ENCODE assay signal across 24 cellular contexts in the genomic region with DNA sequence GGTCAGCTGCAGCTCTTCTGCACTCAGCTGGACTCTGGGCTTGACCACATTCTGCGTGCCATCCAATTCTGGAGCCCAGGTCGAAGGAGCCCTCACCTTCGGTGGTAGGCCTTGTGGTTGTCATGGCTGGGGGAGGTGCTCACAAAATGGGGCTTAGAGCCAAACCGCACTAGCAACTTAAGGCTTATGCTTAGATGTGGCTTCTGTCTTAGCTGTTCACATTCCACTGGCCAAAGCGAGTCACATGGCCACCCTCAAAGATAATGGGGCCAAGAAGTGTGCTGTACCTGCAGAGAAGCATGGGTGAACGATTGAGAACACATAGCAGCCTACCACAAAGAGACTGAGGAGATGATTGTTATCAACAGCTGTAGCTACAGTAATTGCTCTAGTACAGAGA.
"Had no signal": no experiment of that assay in that cellular context is flagged by ENCODE, and none has a peak within 500 bp of the region (broad histone marks: within the 10 kb centered on the region; RNA-seq: fewer than 3 reads in every experiment).

No MANE protein-coding gene starts in this region.

- H3K27ac Mint-ChIP-seq: activated naive CD8-positive, alpha-beta T cell treated with anti-CD3 and anti-CD28 coated beads, Interleukin-2, amount 10 ng/mL, durations not matched to agents 7 days and 5 days; endodermal cell; mesothelial cell of epicardium; naive thymus-derived CD8-positive, alpha-beta T cell; neural progenitor cell; WTC11 had no signal

- H3K36me3 Mint-ChIP-seq: activated naive CD8-positive, alpha-beta T cell treated with anti-CD3 and anti-CD28 coated beads, Interleukin-2, amount 10 ng/mL, durations not matched to agents 7 days and 5 days; mesothelial cell of epicardium; naive thymus-derived CD8-positive, alpha-beta T cell; neural progenitor cell; WTC11 had no signal

- H3K4me3 ChIP-seq: coronary artery, esophagus squamous epithelium, gastrocnemius medialis, neural progenitor cell, testis, vagina had no signal

- H3K9me3 Mint-ChIP-seq: activated naive CD8-positive, alpha-beta T cell treated with anti-CD3 and anti-CD28 coated beads, Interleukin-2, amount 10 ng/mL, durations not matched to agents 7 days and 5 days; activated T-cell treated with anti-CD3 and anti-CD28 coated beads, Interleukin-2, amount 50 U/mL, for 4 hours; endodermal cell; mesothelial cell of epicardium; naive thymus-derived CD8-positive, alpha-beta T cell; neural progenitor cell; WTC11 had no signal

- DNase-seq: activated CD8-positive, alpha-beta memory T cell treated with anti-CD3 and anti-CD28 coated beads, Interleukin-2, amount 50 U/mL, for 48 hours; activated naive CD4-positive, alpha-beta T cell treated with Interleukin-2 at 50 U/mL for 16 hours; activated naive CD8-positive, alpha-beta T cell treated with anti-CD3 and anti-CD28 coated beads, Interleukin-2, amount 10 ng/mL, durations not matched to agents 7 days and 5 days; activated T-cell treated with anti-CD3 and anti-CD28 coated beads, Interleukin-2, amount 50 U/mL, for 4 hours; amniotic stem cell; cerebellar nuclear complex; endodermal cell; esophagus squamous epithelium; gastrocnemius medialis; hippocampal formation; kidney glomerular epithelial cell; left ventricle myocardium superior; mammary epithelial cell; posterior cingulate gyrus; stimulated activated CD4-positive, alpha-beta T cell treated with anti-CD3 and anti-CD28 coated beads, Interleukin-2, amount 100 ng/mL, for 48 hours; stimulated activated naive CD4-positive, alpha-beta T cell; testis; trophoblast cell had no signal

- H3K4me1 Mint-ChIP-seq: activated naive CD8-positive, alpha-beta T cell treated with anti-CD3 and anti-CD28 coated beads, Interleukin-2, amount 10 ng/mL, durations not matched to agents 7 days and 5 days had no signal

- ATAC-seq: activated T-cell treated with anti-CD3 and anti-CD28 coated beads, Interleukin-2, amount 50 U/mL, for 4 hours; gastrocnemius medialis; left ventricle myocardium superior; WTC11 had no signal

- H3K4me3 Mint-ChIP-seq: activated naive CD8-positive, alpha-beta T cell treated with anti-CD3 and anti-CD28 coated beads, Interleukin-2, amount 10 ng/mL, durations not matched to agents 7 days and 5 days; activated T-cell treated with anti-CD3 and anti-CD28 coated beads, Interleukin-2, amount 50 U/mL, for 4 hours; endodermal cell; mesothelial cell of epicardium; naive thymus-derived CD8-positive, alpha-beta T cell; neural progenitor cell; WTC11 had no signal
